19 cellular contexts compared by ENCODE assay signal in the genomic region with DNA sequence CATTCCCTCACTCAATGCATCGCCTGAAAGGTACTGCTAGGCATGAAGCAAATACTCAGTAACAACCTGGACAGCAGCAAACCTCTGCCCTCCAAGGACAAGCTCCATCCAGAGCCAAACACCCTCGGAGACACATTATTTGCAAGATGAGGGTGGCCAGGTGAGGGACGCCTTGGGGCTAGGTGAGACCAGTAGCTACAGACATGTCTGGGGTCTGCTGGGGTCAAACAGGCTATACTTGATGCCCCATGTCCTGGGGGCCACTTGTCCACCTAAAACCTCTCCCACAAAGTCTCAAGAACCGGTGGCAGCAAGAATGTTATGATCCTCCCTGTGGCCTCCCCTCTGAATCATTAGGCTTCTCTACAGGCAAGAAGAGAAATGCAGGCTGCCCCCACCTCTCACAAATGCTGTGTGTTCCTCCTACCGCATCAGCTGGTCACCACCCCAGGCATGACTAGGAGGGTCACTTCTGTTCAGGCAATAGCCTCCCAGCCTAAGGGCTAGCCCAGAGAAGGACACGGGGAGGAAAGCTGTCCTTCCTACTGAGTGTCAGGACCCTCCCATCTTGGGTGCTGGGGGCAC. TPM values are rescaled to one million over a fixed set of nuclear protein-coding genes. Genes with fewer than 3 reads are reported as not detected.
DNase-seq lines count a peak whose midpoint lies in the region; ATAC-seq and TF ChIP-seq lines count a peak whose summit lies in the region.
"Had no signal": no experiment of that assay in that cellular context is flagged by ENCODE, and none has a peak within 500 bp of the region (broad histone marks: within the 10 kb centered on the region; RNA-seq: fewer than 3 reads in every experiment).

No MANE protein-coding gene starts in this region.

- whole genome bisulfite sequencing in heart right ventricle, 2 donors: 91 to 95% methylated on average over 6 of the region's 6 CpGs
- WGBS in psoas muscle, 3 donors: 80 to 92% (median 82%) methylated on average over 6 of the region's 6 CpGs
- WGBS in upper lobe of left lung, 2 donors: 89 to 94% methylated on average over 4 to 5 of the region's 6 CpGs

- TF ChIP-seq CTCF in heart right ventricle (IDR thresholded peaks at IDR 0.05) (no peak), psoas muscle (IDR thresholded peaks at IDR 0.05) (no peak), upper lobe of left lung (IDR thresholded peaks at IDR 0.05) (no peak)

- no peaks in the 10 kb centered on the region for H3K9me3 ChIP-seq in heart right ventricle
- no peaks in the 10 kb centered on the region for H3K9me3 ChIP-seq in psoas muscle
- no peaks in the 10 kb centered on the region for H3K9me3 ChIP-seq in upper lobe of left lung
- H3K9me3 ChIP-seq: tibial artery had no signal

- H3K27ac ChIP-seq in heart right ventricle: peak overlapping the region in 7 of 10 donors; percentile 56 to 89 (median 68)
- peak overlapping the region; percentile 67 for H3K27ac ChIP-seq in psoas muscle
- peak overlapping the region; percentile 56 to 79 (median 68) for H3K27ac ChIP-seq in upper lobe of left lung

- intact Hi-C loops in heart right ventricle (cut with DNase I): loop anchor here in 1 of 10 donors (10.0 kb wide), 1 partner anchor 52 kb away; a partner anchor contains a TSS
- intact Hi-C loops in left ventricle myocardium superior (cut with micrococcal nuclease): no loop called here
- intact Hi-C loops in psoas muscle (cut with DNase I): loop anchor here in 1 of 2 donors (5.0 kb wide), 1 partner anchor 44 kb away; no protein-coding TSS in a partner anchor

- H3K27me3 ChIP-seq in heart right ventricle: no peaks in the 10 kb centered on the region
- no peaks in the 10 kb centered on the region for H3K27me3 ChIP-seq in psoas muscle (ENCODE audit: insufficient read depth in 3 of 3, low read length in 2 of 3)
- H3K27me3 ChIP-seq in upper lobe of left lung: no peaks in the 10 kb centered on the region
- H3K27me3 ChIP-seq: dorsolateral prefrontal cortex, tibial artery had no signal

- peaks cover 4 to 48% (median 29%) of the 10 kb centered on the region in 9 donors for H3K4me1 ChIP-seq in heart right ventricle
- H3K4me1 ChIP-seq in psoas muscle: peaks cover 23% of the 10 kb centered on the region
- H3K4me1 ChIP-seq in upper lobe of left lung: peaks cover 29 to 42% (median 37%) of the 10 kb centered on the region in 4 donors

- peaks cover 0 to 90% (median 10%) of the 10 kb centered on the region in 9 donors for H3K36me3 ChIP-seq in heart right ventricle
- H3K36me3 ChIP-seq in psoas muscle (ENCODE audit: insufficient read depth in 1 of 2, low read depth in 1 of 2): peaks cover 0 to 58% of the 10 kb centered on the region in 2 donors
- H3K36me3 ChIP-seq in upper lobe of left lung: peaks cover 0 to 76% (median 41%) of the 10 kb centered on the region in 4 donors

- DNase-seq in heart right ventricle (no peak), left ventricle myocardium superior (no peak), left lobe of liver (ENCODE audit: low spot score) (peak; percentile 42), psoas muscle (no peak), upper lobe of left lung (no peak), NCI-H1092 treated with DMSO at 0.1 percent for 48 hours (lab: John Stamatoyannopoulos, UW) (no peak)
- DNase-seq in activated CD4-positive, alpha-beta T cell treated with anti-CD3 and anti-CD28 coated beads for 1 hour: no peak
- DNase-seq: ACHN; activated B cell treated with CpG ODN at 0.5 μM for 24 hours; activated effector memory CD4-positive, alpha-beta T cell treated with Interleukin-2 at 50 U/mL for 16 hours; DMS153; dorsolateral prefrontal cortex; Kasumi-1; NCI-H1694; NCI-H2171; NCI-H524 treated with DMSO at 0.1 percent for 48 hours; SHP77 treated with DMSO at 0.1 percent for 48 hours; tibial artery had no signal

- H3K4me3 ChIP-seq in heart right ventricle: no peak overlapping the region
- H3K4me3 ChIP-seq in psoas muscle: no peak overlapping the region
- no peak overlapping the region for H3K4me3 ChIP-seq in upper lobe of left lung
- H3K4me3 ChIP-seq: dorsolateral prefrontal cortex, tibial artery had no signal

- no peak for TF ChIP-seq POLR2A in upper lobe of left lung (IDR thresholded peaks at IDR 0.05)

- no peak for TF ChIP-seq EP300 in upper lobe of left lung (IDR thresholded peaks at IDR 0.05)

- peak in 2 of 8 donors; percentile 14 to 16 for ATAC-seq in heart right ventricle
- ATAC-seq in left ventricle myocardium superior: no peak
- ATAC-seq in left lobe of liver: no peak
- peak in 1 of 4 donors; percentile 3 for ATAC-seq in psoas muscle
- peak in 1 of 2 donors; percentile 8 for ATAC-seq in upper lobe of left lung (ENCODE audit: low FRiP score in 2 of 2)
- no peak for ATAC-seq in GM21786 (IDR thresholded peaks at IDR 0.05; ENCODE audit: unreplicated experiment)

RNA-seq across cellular contexts. Expression of a gene that starts 54.3 kb away (rescaled TPM):
- total RNA-seq in heart right ventricle (10 to 100 TPM in 5 of 10 donors, 1 to 10 TPM in 5; 6.3 to 20.8 (median 10.0) TPM), left ventricle myocardium superior (11.9 TPM), left lobe of liver (50.4 TPM), psoas muscle (10 to 100 TPM in 1 of 4 donors, 1 to 10 TPM in 3; 6.8 to 11.8 (median 8.8) TPM), upper lobe of left lung (100 to 1,000 TPM in 1 of 6 donors, 10 to 100 TPM in 5; 31.5 to 103 (median 64.2) TPM)
- polyA plus RNA-seq in heart right ventricle (1 to 10 TPM; 4.7 to 7.6 TPM), psoas muscle (1 to 10 TPM; 2.8 to 5.6 (median 3.4) TPM)
